Comparison of ENCODE assay signal across 21 cellular contexts in the genomic region with DNA sequence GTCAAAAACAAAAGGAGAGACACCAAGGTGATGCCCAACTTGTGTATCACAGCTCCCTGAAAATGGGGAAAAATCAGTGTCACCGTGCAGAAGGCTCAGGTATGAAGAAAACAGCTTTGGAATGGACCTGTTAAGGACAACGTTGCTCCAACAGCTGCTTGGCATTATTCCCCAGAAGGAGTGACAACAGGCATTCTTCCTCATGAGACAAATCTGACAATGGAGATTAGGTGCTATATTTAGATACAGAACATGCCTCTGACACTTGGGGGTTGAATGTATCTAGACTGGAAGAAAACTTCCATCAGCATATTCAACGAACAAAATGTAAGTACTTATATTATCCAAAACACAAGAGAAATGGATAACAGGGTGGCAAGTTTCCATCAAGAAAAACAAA.
"Had no signal": no experiment of that assay in that cellular context is flagged by ENCODE, and none has a peak within 500 bp of the region (broad histone marks: within the 10 kb centered on the region; RNA-seq: fewer than 3 reads in every experiment).

No MANE protein-coding gene starts in this region.

- H3K27ac ChIP-seq: left lung, lower lobe of right lung, ovary, spleen, suprapubic skin, uterus had no signal

- H3K4me3 ChIP-seq: left lung, lower lobe of right lung, ovary, spleen, suprapubic skin, tibial nerve, uterus had no signal

- DNase-seq: hypothalamus; immature natural killer cell; kidney; left colon; left lung; lower lobe of right lung; mammary epithelial cell; mesenchymal stem cell; naive thymus-derived CD4-positive, alpha-beta T cell; ovary; retina; right lobe of liver; small intestine; spleen; stimulated activated CD4-positive, alpha-beta T cell treated with anti-CD3 and anti-CD28 coated beads, Interleukin-4, amount 100 ng/mL, for 24 hours; stimulated activated naive CD4-positive, alpha-beta T cell; uterus had no signal

- H3K36me3 ChIP-seq: ovary, uterus had no signal

- H3K9me3 ChIP-seq: left lung, lower lobe of right lung, ovary, right lobe of liver, spleen, suprapubic skin, tibial nerve, uterus had no signal

- ATAC-seq: left colon; left lung; lower lobe of right lung; naive thymus-derived CD4-positive, alpha-beta T cell; natural killer cell treated with Interleukin-12 subunit alpha and Interleukin-12 subunit beta and Interleukin-15 and Interleukin-18, amount 100 ng/mL, for 72 hours; right lobe of liver; stimulated activated effector memory CD8-positive, alpha-beta T cell treated with anti-CD3 and anti-CD28 coated beads, Interleukin-12 subunit alpha, Interleukin-12 subunit beta, amount 100 ng/mL, for 72 hours had no signal

- H3K4me1 ChIP-seq: lower lobe of right lung had no signal

- H3K27me3 ChIP-seq: left lung, ovary, right lobe of liver, spleen, suprapubic skin, tibial nerve, uterus had no signal
